Comparison of ENCODE assay signal across 16 cellular contexts in genomic region chr6:56345539-56346090, GRCh38.
DNase-seq lines count a peak whose midpoint lies in the region; ATAC-seq and TF ChIP-seq lines count a peak whose summit lies in the region.
"Had no signal": no experiment of that assay in that cellular context is flagged by ENCODE, and none has a peak within 500 bp of the region (broad histone marks: within the 10 kb centered on the region; RNA-seq: fewer than 3 reads in every experiment).

No MANE protein-coding gene starts in this region.

- no peak for TF ChIP-seq CTCF in foreskin fibroblast (IDR thresholded peaks at IDR 0.05; ENCODE audit: low read depth, low read length)

- DNase-seq in GM23248 = peak; percentile 65
- peak; percentile 32 for DNase-seq in amniotic epithelial cell (ENCODE audit: low read depth)
- peak; percentile 37 to 54 for DNase-seq in foreskin fibroblast
- no peak for DNase-seq in activated CD8-positive, alpha-beta memory T cell treated with anti-CD3 and anti-CD28 coated beads, Interleukin-2, amount 10 ng/mL, durations not matched to agents 7 days and 5 days
- DNase-seq: C1 segment of cervical spinal cord; Calu3; CD4-positive, alpha-beta T cell; DMS 273 treated with DMSO at 0.1 percent for 48 hours; DMS79 had no signal

- H3K9ac ChIP-seq in GM23248 = no peak overlapping the region

- no peaks in the 10 kb centered on the region for H3K36me3 ChIP-seq in GM23248 (ENCODE audit: low read depth)
- H3K36me3 ChIP-seq: HAP-1 had no signal

- no peak overlapping the region for H3K27ac Mint-ChIP-seq in activated CD8-positive, alpha-beta memory T cell treated with anti-CD3 and anti-CD28 coated beads, Interleukin-2, amount 10 ng/mL, durations not matched to agents 7 days and 5 days
- H3K27ac Mint-ChIP-seq: B cell; CD4-positive, alpha-beta T cell had no signal

- H3F3A ChIP-seq in GM23248 (ENCODE audit: insufficient read depth) = peaks cover 31% of the 10 kb centered on the region

- no peaks in the 10 kb centered on the region for H4K20me1 ChIP-seq in GM23248 (ENCODE audit: insufficient read depth)

- H3K27me3 Mint-ChIP-seq in activated CD8-positive, alpha-beta memory T cell treated with anti-CD3 and anti-CD28 coated beads, Interleukin-2, amount 10 ng/mL, durations not matched to agents 7 days and 5 days = peaks cover 2% of the 10 kb centered on the region

- H3K27me3 ChIP-seq in GM23248 (replicated peaks; ENCODE audit: insufficient read depth) = no peaks in the 10 kb centered on the region

- H3K4me2 ChIP-seq in GM23248 (ENCODE audit: unreplicated experiment) = peak overlapping the region; percentile 25
- H3K4me2 ChIP-seq: A549 had no signal

- H3K4me1 ChIP-seq in GM23248 (ENCODE audit: insufficient read depth) = peaks cover 47% of the 10 kb centered on the region
- H3K4me1 ChIP-seq: A549, HAP-1 had no signal

- H3K4me3 ChIP-seq in GM23248 = no peak overlapping the region
- H3K4me3 ChIP-seq in foreskin fibroblast (ENCODE audit: low read depth in 1 of 2, low read length in 2 of 2) = no peak overlapping the region
- H3K4me3 ChIP-seq: A549, HAP-1, K562 had no signal

- H3K36me3 Mint-ChIP-seq in activated CD8-positive, alpha-beta memory T cell treated with anti-CD3 and anti-CD28 coated beads, Interleukin-2, amount 10 ng/mL, durations not matched to agents 7 days and 5 days = no peaks in the 10 kb centered on the region

- 18 to 22% methylated on average over 5 of the region's 5 CpGs for WGBS in GM23248 (ENCODE audit: low coverage in 1 of 2, low lambda C conversion rate in 2 of 2, missing lambda C conversion rate in 2 of 2), 2 experiments

- in situ Hi-C loops in GM23248 (cut with MboI) = no loop called here

- ATAC-seq in GM18909 (IDR thresholded peaks at IDR 0.05; ENCODE audit: poor library complexity, unreplicated experiment) (no peak), GM18867 (IDR thresholded peaks at IDR 0.05; ENCODE audit: unreplicated experiment) (no peak)
- ATAC-seq in activated CD8-positive, alpha-beta memory T cell treated with anti-CD3 and anti-CD28 coated beads, Interleukin-2, amount 10 ng/mL, durations not matched to agents 7 days and 5 days = no peak
- ATAC-seq: A549, HepG2, K562 had no signal

- no peaks in the 10 kb centered on the region for H3K4me1 Mint-ChIP-seq in activated CD8-positive, alpha-beta memory T cell treated with anti-CD3 and anti-CD28 coated beads, Interleukin-2, amount 10 ng/mL, durations not matched to agents 7 days and 5 days
- H3K4me1 Mint-ChIP-seq: B cell had no signal

- no peaks in the 10 kb centered on the region for H3K79me2 ChIP-seq in GM23248 (ENCODE audit: insufficient read depth)

- peak overlapping the region; percentile 58 for H3K27ac ChIP-seq in GM23248
- H3K27ac ChIP-seq: A549 had no signal

- H3K9me2 ChIP-seq in GM23248 (ENCODE audit: insufficient read depth) = no peaks in the 10 kb centered on the region

- H2AFZ ChIP-seq in GM23248 = no peak overlapping the region

- H3K9me3 Mint-ChIP-seq in activated CD8-positive, alpha-beta memory T cell treated with anti-CD3 and anti-CD28 coated beads, Interleukin-2, amount 10 ng/mL, durations not matched to agents 7 days and 5 days (ENCODE audit: low read depth) = no peaks in the 10 kb centered on the region
- H3K9me3 Mint-ChIP-seq: CD4-positive, alpha-beta T cell had no signal

- H3K9me3 ChIP-seq in GM23248 (ENCODE audit: low read depth) = no peaks in the 10 kb centered on the region
- H3K9me3 ChIP-seq: A549, HAP-1 had no signal

- CTCF ChIA-PET in activated CD8-positive, alpha-beta memory T cell treated with anti-CD3 and anti-CD28 coated beads, Interleukin-2, amount 10 ng/mL, durations not matched to agents 7 days and 5 days (lab: Charles Lee) = no interaction called here

- H3K4me3 Mint-ChIP-seq in activated CD8-positive, alpha-beta memory T cell treated with anti-CD3 and anti-CD28 coated beads, Interleukin-2, amount 10 ng/mL, durations not matched to agents 7 days and 5 days = no peak overlapping the region
- H3K4me3 Mint-ChIP-seq: B cell; CD4-positive, alpha-beta T cell had no signal
